Comparison of ENCODE assay signal across 16 cellular contexts in genomic region chr2:36982467-36982866, GRCh38. TPM values are rescaled to one million over a fixed set of nuclear protein-coding genes. Genes with fewer than 3 reads are reported as not detected.
DNase-seq lines count a peak whose midpoint lies in the region; ATAC-seq, FAIRE-seq and TF ChIP-seq lines count a peak whose summit lies in the region.
"Had no signal": no experiment of that assay in that cellular context is flagged by ENCODE, and none has a peak within 500 bp of the region (broad histone marks: within the 10 kb centered on the region; RNA-seq: fewer than 3 reads in every experiment).

No MANE protein-coding gene starts in this region.

- peaks cover 22% of the 10 kb centered on the region for H3K36me3 Mint-ChIP-seq in activated CD8-positive, alpha-beta T cell treated with anti-CD3 and anti-CD28 coated beads, Interleukin-2, amount 10 ng/mL, durations not matched to agents 7 days and 5 days (ENCODE audit: low read depth)

- H3K27me3 Mint-ChIP-seq in activated CD8-positive, alpha-beta T cell treated with anti-CD3 and anti-CD28 coated beads, Interleukin-2, amount 10 ng/mL, durations not matched to agents 7 days and 5 days (ENCODE audit: low read depth): no peaks in the 10 kb centered on the region
- H3K27me3 Mint-ChIP-seq: CD4-positive, alpha-beta memory T cell had no signal

- H3K4me3 Mint-ChIP-seq in activated CD8-positive, alpha-beta T cell treated with anti-CD3 and anti-CD28 coated beads, Interleukin-2, amount 10 ng/mL, durations not matched to agents 7 days and 5 days: no peak overlapping the region
- H3K4me3 Mint-ChIP-seq: CD4-positive, alpha-beta memory T cell; HFFc6 had no signal

- H3K9me3 ChIP-seq in endothelial cell of umbilical vein (replicated peaks; ENCODE audit: control insufficient read depth, insufficient read depth, low read length) (no peaks in the 10 kb centered on the region), mucosa of descending colon (no peaks in the 10 kb centered on the region)
- H3K9me3 ChIP-seq: BE2C, HAP-1 had no signal

- H3K9me3 Mint-ChIP-seq in activated CD8-positive, alpha-beta T cell treated with anti-CD3 and anti-CD28 coated beads, Interleukin-2, amount 10 ng/mL, durations not matched to agents 7 days and 5 days (ENCODE audit: insufficient read depth): no peaks in the 10 kb centered on the region
- H3K9me3 Mint-ChIP-seq: HFFc6 had no signal

- POLR2A ChIA-PET in endothelial cell of umbilical vein (lab: Charles Lee): no interaction called here
- POLR2A ChIA-PET in activated CD8-positive, alpha-beta T cell treated with anti-CD3 and anti-CD28 coated beads, Interleukin-2, amount 10 ng/mL, durations not matched to agents 7 days and 5 days (lab: Charles Lee): interaction anchor here (1.1 kb wide), 1 partner anchor 16 kb away, joined by 3 read pairs; no protein-coding TSS in a partner anchor

- no peaks in the 10 kb centered on the region for H3K27me3 ChIP-seq in endothelial cell of umbilical vein (ENCODE audit: control insufficient read depth in 2 of 2, insufficient read depth in 2 of 2, low read length in 2 of 2)
- H3K27me3 ChIP-seq: BE2C had no signal

- dilution Hi-C loops in endothelial cell of umbilical vein (cut with MboI; ENCODE audit: extremely low pct_ligation_motif_present, low sequenced_read_pairs): no loop called here

- no peak overlapping the region for H3K9ac ChIP-seq in endothelial cell of umbilical vein (replicated peaks; ENCODE audit: extremely low read depth, insufficient read depth, low read length)

- no peak overlapping the region for H3K27ac Mint-ChIP-seq in activated CD8-positive, alpha-beta T cell treated with anti-CD3 and anti-CD28 coated beads, Interleukin-2, amount 10 ng/mL, durations not matched to agents 7 days and 5 days
- H3K27ac Mint-ChIP-seq: HFFc6 had no signal

- H4K20me1 ChIP-seq in endothelial cell of umbilical vein (replicated peaks; ENCODE audit: control insufficient read depth, extremely low read depth, insufficient read depth, low read length): no peaks in the 10 kb centered on the region

- H3K4me3 ChIP-seq in endothelial cell of umbilical vein (replicated peaks in 1 of 3; ENCODE audit: insufficient read depth in 1 of 3, low read depth in 1 of 3, low read length in 3 of 3): no peak overlapping the region
- no peak overlapping the region for H3K4me3 ChIP-seq in mucosa of descending colon
- H3K4me3 ChIP-seq: HAP-1 had no signal

- no peak overlapping the region for H3K27ac ChIP-seq in endothelial cell of umbilical vein (ENCODE audit: insufficient read depth, low read depth, low read length)
- H3K27ac ChIP-seq: C4-2B had no signal

- intact Hi-C loops in endothelial cell of umbilical vein (cut with micrococcal nuclease) (no loop called here), mucosa of descending colon (cut with DNase I, micrococcal nuclease) (no loop called here)

- no peak for TF ChIP-seq CTCF in endothelial cell of umbilical vein (IDR thresholded peaks at IDR 0.05; ENCODE audit: extremely low read depth in 1 of 2, insufficient read depth in 1 of 2, low read depth in 1 of 2, low read length in 2 of 2)
- TF ChIP-seq CTCF in mucosa of descending colon (IDR thresholded peaks at IDR 0.05): no peak

- H3K79me2 ChIP-seq in endothelial cell of umbilical vein (ENCODE audit: control insufficient read depth, insufficient read depth, low read length): no peaks in the 10 kb centered on the region

- no peak overlapping the region for H2AFZ ChIP-seq in endothelial cell of umbilical vein (ENCODE audit: low read depth, low read length)

- no peak for ATAC-seq in SK-N-SH treated with all-trans-retinoic acid at 6 μM for 48 hours
- peak; percentile 80 for ATAC-seq in mucosa of descending colon
- no peak for ATAC-seq in activated CD8-positive, alpha-beta T cell treated with anti-CD3 and anti-CD28 coated beads, Interleukin-2, amount 10 ng/mL, durations not matched to agents 7 days and 5 days

- no peak for TF ChIP-seq POLR2A in endothelial cell of umbilical vein (IDR thresholded peaks at IDR 0.05; ENCODE audit: low read depth, low read length)

- CTCF ChIA-PET in endothelial cell of umbilical vein (lab: Charles Lee): no interaction called here
- CTCF ChIA-PET in activated CD8-positive, alpha-beta T cell treated with anti-CD3 and anti-CD28 coated beads, Interleukin-2, amount 10 ng/mL, durations not matched to agents 7 days and 5 days (lab: Charles Lee): no interaction called here

- BruUV-seq in endothelial cell of umbilical vein (replicated peaks; lab: Mats Ljungman, UMichigan): no TSS peak

- DNase-seq in EH (ENCODE audit: low read depth) (peak; percentile 9), endothelial cell of umbilical vein (ENCODE audit: low read depth, low spot score) (peak; percentile 5), mucosa of descending colon (no peak), hepatic stellate cell (ENCODE audit: low spot score) (no peak), NCI-H774 (lab: John Stamatoyannopoulos, UW) (no peak)
- no peak for DNase-seq in activated CD8-positive, alpha-beta T cell treated with anti-CD3 and anti-CD28 coated beads, Interleukin-2, amount 10 ng/mL, durations not matched to agents 7 days and 5 days
- DNase-seq: BE2C; CD4-positive, alpha-beta memory T cell; DMS79 treated with DMSO at 0.1 percent for 48 hours; GDM1; HFFc6 had no signal

- H3K9me1 ChIP-seq in endothelial cell of umbilical vein (replicated peaks; ENCODE audit: control insufficient read depth, extremely low read depth, insufficient read depth, low read length): no peaks in the 10 kb centered on the region

- H3K4me1 Mint-ChIP-seq in activated CD8-positive, alpha-beta T cell treated with anti-CD3 and anti-CD28 coated beads, Interleukin-2, amount 10 ng/mL, durations not matched to agents 7 days and 5 days (ENCODE audit: low read depth): no peaks in the 10 kb centered on the region
- H3K4me1 Mint-ChIP-seq: CD4-positive, alpha-beta memory T cell had no signal

- H3K4me2 ChIP-seq in endothelial cell of umbilical vein (ENCODE audit: insufficient read depth, low read length): no peak overlapping the region

- H3K4me1 ChIP-seq in endothelial cell of umbilical vein (ENCODE audit: control insufficient read depth, extremely low read depth, insufficient read depth, low read length) (no peaks in the 10 kb centered on the region), mucosa of descending colon (ENCODE audit: low read depth) (peaks cover 7% of the 10 kb centered on the region)
- H3K4me1 ChIP-seq: HAP-1 had no signal

- peaks cover 0 to 5% of the 10 kb centered on the region in 2 experiments for H3K36me3 ChIP-seq in endothelial cell of umbilical vein (ENCODE audit: control insufficient read depth in 2 of 2, extremely low read depth in 1 of 2, insufficient read depth in 2 of 2, low read length in 2 of 2)
- no peaks in the 10 kb centered on the region for H3K36me3 ChIP-seq in mucosa of descending colon (ENCODE audit: low read depth)
- H3K36me3 ChIP-seq: BE2C, HAP-1 had no signal

- no peak for FAIRE-seq in endothelial cell of umbilical vein (lab: Jason Lieb, UNC)
- FAIRE-seq: GM19239, H1 had no signal

TF ChIP-seq in SK-N-SH treated with all-trans-retinoic acid at 6 μM for 48 hours, 23 proteins besides CTCF, POLR2A, EP300 and RAD21 (continues in another document):
- peak; percentile 49; the same call in 1 of the 2 replicates for TF ChIP-seq TCF4 (CRISPR knock-in tag; IDR thresholded peaks at IDR 0.05; ENCODE audit: borderline replicate concordance)
- TF ChIP-seq, protein P1, sequence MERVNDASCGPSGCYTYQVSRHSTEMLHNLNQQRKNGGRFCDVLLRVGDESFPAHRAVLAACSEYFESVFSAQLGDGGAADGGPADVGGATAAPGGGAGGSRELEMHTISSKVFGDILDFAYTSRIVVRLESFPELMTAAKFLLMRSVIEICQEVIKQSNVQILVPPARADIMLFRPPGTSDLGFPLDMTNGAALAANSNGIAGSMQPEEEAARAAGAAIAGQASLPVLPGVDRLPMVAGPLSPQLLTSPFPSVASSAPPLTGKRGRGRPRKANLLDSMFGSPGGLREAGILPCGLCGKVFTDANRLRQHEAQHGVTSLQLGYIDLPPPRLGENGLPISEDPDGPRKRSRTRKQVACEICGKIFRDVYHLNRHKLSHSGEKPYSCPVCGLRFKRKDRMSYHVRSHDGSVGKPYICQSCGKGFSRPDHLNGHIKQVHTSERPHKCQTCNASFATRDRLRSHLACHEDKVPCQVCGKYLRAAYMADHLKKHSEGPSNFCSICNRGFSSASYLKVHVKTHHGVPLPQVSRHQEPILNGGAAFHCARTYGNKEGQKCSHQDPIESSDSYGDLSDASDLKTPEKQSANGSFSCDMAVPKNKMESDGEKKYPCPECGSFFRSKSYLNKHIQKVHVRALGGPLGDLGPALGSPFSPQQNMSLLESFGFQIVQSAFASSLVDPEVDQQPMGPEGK (CRISPR knock-in tag; IDR thresholded peaks at IDR 0.05; ENCODE audit: borderline replicate concordance): no peak

TF ChIP-seq in endothelial cell of umbilical vein, 7 proteins besides CTCF, POLR2A, EP300 and RAD21:
- no peak for TF ChIP-seq MYC (IDR thresholded peaks at IDR 0.05; ENCODE audit: low read depth, low read length)
- no peak for TF ChIP-seq FOS (IDR thresholded peaks at IDR 0.05; ENCODE audit: borderline replicate concordance, insufficient read depth, low read length)
- TF ChIP-seq, protein P2, sequence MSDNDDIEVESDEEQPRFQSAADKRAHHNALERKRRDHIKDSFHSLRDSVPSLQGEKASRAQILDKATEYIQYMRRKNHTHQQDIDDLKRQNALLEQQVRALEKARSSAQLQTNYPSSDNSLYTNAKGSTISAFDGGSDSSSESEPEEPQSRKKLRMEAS (IDR thresholded peaks at IDR 0.05; ENCODE audit: insufficient read depth, insufficient read length): no peak
- TF ChIP-seq POLR2AphosphoS5 (IDR thresholded peaks at IDR 0.05; ENCODE audit: insufficient read depth, low read depth, low read length): no peak
- TF ChIP-seq EZH2 (IDR thresholded peaks at IDR 0.05; ENCODE audit: borderline replicate concordance, low read depth, low read length, severe bottlenecking): no peak
- no peak for TF ChIP-seq GATA2 (IDR thresholded peaks at IDR 0.05; ENCODE audit: insufficient read depth, insufficient read length, low read depth, low read length)
- TF ChIP-seq JUN (IDR thresholded peaks at IDR 0.05; ENCODE audit: borderline replicate concordance, insufficient read depth, insufficient read length, low read depth): no peak
TF ChIP-seq in endothelial cell of umbilical vein: peak in this region for 0.

RNA-seq across cellular contexts. Expression of gene STRN, which starts 16.1 kb away (rescaled TPM):
- total RNA-seq in endothelial cell of umbilical vein (32.6 and 33.4 TPM in 2 replicates), mucosa of descending colon (10 to 100 TPM; 36.1 to 45.7 (median 37.7) TPM)
- 6.7 and 7.6 TPM in 2 replicates for polyA plus RNA-seq in endothelial cell of umbilical vein
- 8.1 and 8.3 TPM in 2 replicates for polyA plus RNA-seq in endothelial cell of umbilical vein (2011; cell fraction: cytosol; rRNA removed)
- 15.6 and 20.4 TPM in 2 replicates for polyA plus RNA-seq in endothelial cell of umbilical vein (2011; cell fraction: nucleus; rRNA removed)
- polyA plus RNA-seq in endothelial cell of umbilical vein (2012): 15.9 and 22.0 TPM in 2 replicates
- 33.3 and 34.2 TPM in 2 replicates for polyA minus RNA-seq in endothelial cell of umbilical vein
- polyA minus RNA-seq in endothelial cell of umbilical vein (2011; cell fraction: cytosol; rRNA and poly(A)+ RNA removed): 15.2 TPM
- polyA minus RNA-seq in endothelial cell of umbilical vein (2011; cell fraction: nucleus; rRNA and poly(A)+ RNA removed): 27.1 and 32.7 TPM in 2 replicates
- total RNA-seq in activated CD8-positive, alpha-beta T cell treated with anti-CD3 and anti-CD28 coated beads, Interleukin-2, amount 10 ng/mL, durations not matched to agents 7 days and 5 days: 10 to 100 TPM; 35.8 to 38.1 TPM

Comparison
In these comparisons a context has a peak if more than half of its experiments do, and no peak if none do; other contexts are left out.
1. DNase-seq: peak in EH (single experiment) and endothelial cell of umbilical vein (single experiment); none in mucosa of descending colon (0 of 3), hepatic stellate cell (single experiment), NCI-H774 (single experiment) and activated CD8-positive, alpha-beta T cell treated with anti-CD3 and anti-CD28 coated beads, Interleukin-2, amount 10 ng/mL, durations not matched to agents 7 days and 5 days (single experiment).